In genomic region chr15:40045572-40046217, GRCh38 we compare ENCODE assay signal across 8 cellular contexts. TPM values are rescaled to one million over a fixed set of nuclear protein-coding genes. Genes with fewer than 3 reads are reported as not detected.
DNase-seq lines count a peak whose midpoint lies in the region; ATAC-seq and TF ChIP-seq lines count a peak whose summit lies in the region.

No MANE protein-coding gene starts in this region.

- H3K27ac ChIP-seq in OCI-LY3 (ENCODE audit: low read length) (peak overlapping the region; percentile 98), right atrium auricular region (peak overlapping the region; percentile 38 to 51), thymus (ENCODE audit: low read depth) (peak overlapping the region; percentile 25)

- WGBS in thymus: 94% methylated on average over 6 of the region's 6 CpGs

- H3K27me3 Mint-ChIP-seq in activated T-cell treated with anti-CD3 and anti-CD28 coated beads, Interleukin-2, amount 50 U/mL, for 24 hours: no peaks in the 10 kb centered on the region
- H3K27me3 Mint-ChIP-seq in activated T-cell treated with anti-CD3 and anti-CD28 coated beads, Interleukin-2, amount 50 U/mL, for 4 hours (ENCODE audit: low read depth): no peaks in the 10 kb centered on the region
- H3K27me3 Mint-ChIP-seq in HFFc6 (ENCODE audit: insufficient read depth): no peaks in the 10 kb centered on the region

- H3K9me3 Mint-ChIP-seq in activated T-cell treated with anti-CD3 and anti-CD28 coated beads, Interleukin-2, amount 50 U/mL, for 24 hours: no peaks in the 10 kb centered on the region
- no peaks in the 10 kb centered on the region for H3K9me3 Mint-ChIP-seq in activated T-cell treated with anti-CD3 and anti-CD28 coated beads, Interleukin-2, amount 50 U/mL, for 4 hours
- 0 out of 2 replicates have a peak, but pooled peaks cover 4% of the 10 kb centered on the region for H3K9me3 Mint-ChIP-seq in HFFc6

- H3K4me3 ChIP-seq in OCI-LY3 (ENCODE audit: low read length) (peak overlapping the region; percentile 59), right atrium auricular region (no peak overlapping the region), thymus (ENCODE audit: low read length) (peak overlapping the region; percentile 29)

- TF ChIP-seq CTCF in OCI-LY3 (IDR thresholded peaks at IDR 0.05; ENCODE audit: low read depth, low read length) (no peak), right atrium auricular region (IDR thresholded peaks at IDR 0.05) (no peak), HFFc6 (IDR thresholded peaks at IDR 0.05) (no peak)

- no peaks in the 10 kb centered on the region for H3K9me3 ChIP-seq in OCI-LY3 (ENCODE audit: insufficient read depth, low read length)
- H3K9me3 ChIP-seq in right atrium auricular region: no peaks in the 10 kb centered on the region
- peaks cover 1% of the 10 kb centered on the region for H3K9me3 ChIP-seq in thymus (ENCODE audit: control insufficient read depth)

- DNase-seq in activated T-cell treated with anti-CD3 and anti-CD28 coated beads, Interleukin-2, amount 50 U/mL, for 24 hours: no peak
- no peak for DNase-seq in activated T-cell treated with anti-CD3 and anti-CD28 coated beads, Interleukin-2, amount 50 U/mL, for 4 hours
- DNase-seq in right atrium auricular region (ENCODE audit: low spot score) (peak; percentile 44), HFFc6 (no peak)

- H3K4me3 Mint-ChIP-seq in activated T-cell treated with anti-CD3 and anti-CD28 coated beads, Interleukin-2, amount 50 U/mL, for 24 hours: no peak overlapping the region
- H3K4me3 Mint-ChIP-seq in activated T-cell treated with anti-CD3 and anti-CD28 coated beads, Interleukin-2, amount 50 U/mL, for 4 hours: no peak overlapping the region
- H3K4me3 Mint-ChIP-seq in HFFc6: no peak overlapping the region; the same call in 1 of the 2 replicates

- no peaks in the 10 kb centered on the region for H3K36me3 ChIP-seq in OCI-LY3 (replicated peaks; ENCODE audit: low read depth, low read length)
- H3K36me3 ChIP-seq in right atrium auricular region: no peaks in the 10 kb centered on the region
- peaks cover 11% of the 10 kb centered on the region for H3K36me3 ChIP-seq in thymus (ENCODE audit: control insufficient read depth, insufficient read depth)

- H4K20me1 ChIP-seq in OCI-LY3 (ENCODE audit: insufficient read depth, low read length): no peaks in the 10 kb centered on the region

- peak overlapping the region; percentile 81 for H3K9ac ChIP-seq in OCI-LY3 (ENCODE audit: low read length)

- H3K4me2 ChIP-seq in OCI-LY3 (ENCODE audit: low read length): peak overlapping the region; percentile 85

- peaks cover 72% of the 10 kb centered on the region for H3K4me1 Mint-ChIP-seq in activated T-cell treated with anti-CD3 and anti-CD28 coated beads, Interleukin-2, amount 50 U/mL, for 24 hours (ENCODE audit: low read depth)
- peaks cover 63% of the 10 kb centered on the region for H3K4me1 Mint-ChIP-seq in activated T-cell treated with anti-CD3 and anti-CD28 coated beads, Interleukin-2, amount 50 U/mL, for 4 hours (ENCODE audit: low read depth)
- H3K4me1 Mint-ChIP-seq in HFFc6 (ENCODE audit: low read depth): peaks cover 45% of the 10 kb centered on the region

- peak overlapping the region; percentile 95 for H3K27ac Mint-ChIP-seq in activated T-cell treated with anti-CD3 and anti-CD28 coated beads, Interleukin-2, amount 50 U/mL, for 24 hours
- H3K27ac Mint-ChIP-seq in HFFc6: no peak overlapping the region

- H3K4me1 ChIP-seq in OCI-LY3 (ENCODE audit: low read length) (peaks cover 69% of the 10 kb centered on the region), right atrium auricular region (peaks cover 0 to 58% of the 10 kb centered on the region in 2 donors), thymus (ENCODE audit: control insufficient read depth, insufficient read depth, low read length) (peaks cover 53% of the 10 kb centered on the region)

- H3K27me3 ChIP-seq in OCI-LY3 (ENCODE audit: low read depth, low read length) (no peaks in the 10 kb centered on the region), right atrium auricular region (no peaks in the 10 kb centered on the region), thymus (ENCODE audit: control insufficient read depth, insufficient read depth) (no peaks in the 10 kb centered on the region)

- H2AFZ ChIP-seq in OCI-LY3 (ENCODE audit: low read depth, low read length): 0 out of 2 replicates have a peak overlapping the region, but pooled peaks have one; percentile 7

- peaks cover 9% of the 10 kb centered on the region; the same call in 1 of the 2 replicates for H3K79me2 ChIP-seq in OCI-LY3 (ENCODE audit: low read length)

- peaks cover 17% of the 10 kb centered on the region for H3K36me3 Mint-ChIP-seq in activated T-cell treated with anti-CD3 and anti-CD28 coated beads, Interleukin-2, amount 50 U/mL, for 24 hours (ENCODE audit: low read depth)
- H3K36me3 Mint-ChIP-seq in activated T-cell treated with anti-CD3 and anti-CD28 coated beads, Interleukin-2, amount 50 U/mL, for 4 hours (ENCODE audit: insufficient read depth): no peaks in the 10 kb centered on the region
- no peaks in the 10 kb centered on the region for H3K36me3 Mint-ChIP-seq in HFFc6 (ENCODE audit: low read depth)

- ATAC-seq in activated T-cell treated with anti-CD3 and anti-CD28 coated beads, Interleukin-2, amount 50 U/mL, for 4 hours: no peak
- no peak for ATAC-seq in GM18520 (IDR thresholded peaks at IDR 0.05; ENCODE audit: unreplicated experiment)
- ATAC-seq in GM19452 (IDR thresholded peaks at IDR 0.05; ENCODE audit: unreplicated experiment): no peak

RNA-seq across cellular contexts. Expression of gene SRP14, which starts 6.7 kb away (rescaled TPM):
- total RNA-seq in activated T-cell treated with anti-CD3 and anti-CD28 coated beads, Interleukin-2, amount 50 U/mL, for 4 hours: 100 to 1,000 TPM; 186 to 222 (median 214) TPM
- 100 to 1,000 TPM; 255 to 283 TPM for total RNA-seq in right atrium auricular region
- 522 TPM for polyA plus RNA-seq in thymus
- 100 to 1,000 TPM; 177 to 227 (median 212) TPM for total RNA-seq in HFFc6 (2021; fragmentation: NEBNext Ultra II Directional; extraction: Animal tissue kit (Norgen Biotek cat#: 25700))

Comparison
In these comparisons a context has a peak if more than half of its experiments do, and no peak if none do; other contexts are left out.
1. H3K27ac ChIP-seq: peak in every context shown above with its lines; median percentile 98 in OCI-LY3; 44 in right atrium auricular region; 25 in thymus.
2. H3K4me3 ChIP-seq: peak in OCI-LY3 (single experiment) and thymus (single experiment); none in right atrium auricular region (0 of 2).